ENCODE assay signal across 23 cellular contexts in the genomic region with DNA sequence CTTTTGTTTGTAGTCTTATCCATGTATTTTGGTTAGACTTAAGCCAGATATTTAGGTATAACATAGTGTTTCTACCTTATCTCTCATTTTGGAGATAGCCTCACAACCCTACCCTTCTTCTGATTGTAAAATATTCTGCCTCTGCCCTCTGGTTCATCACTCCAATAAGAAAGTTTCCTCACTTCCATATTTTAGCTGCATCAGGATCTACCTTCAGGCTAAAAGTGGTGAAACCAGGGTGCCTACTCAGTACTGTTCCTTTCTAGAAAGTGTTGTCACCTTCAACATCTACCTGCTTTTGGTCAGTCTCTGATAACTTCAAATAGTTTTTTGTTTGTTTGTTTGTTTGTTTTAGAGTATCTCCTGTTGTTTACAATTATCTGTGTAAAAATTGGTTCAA.
"Had no signal": no experiment of that assay in that cellular context is flagged by ENCODE, and none has a peak within 500 bp of the region (broad histone marks: within the 10 kb centered on the region; RNA-seq: fewer than 3 reads in every experiment).

No MANE protein-coding gene starts in this region.

- H3K9me3 Mint-ChIP-seq: memory B cell; mesothelial cell of epicardium; natural killer cell treated with Interleukin-12 subunit alpha and Interleukin-12 subunit beta and Interleukin-15 and Interleukin-18, amount 100 ng/mL, for 72 hours; stimulated activated memory B cell treated with anti-CD40 and anti-IgM and Interleukin-4, amounts not matched to agents 10 μg/mL and 1 μg/mL and 100 μg/mL, for 72 hours had no signal

- DNase-seq: dorsolateral prefrontal cortex; effector CD4-positive, alpha-beta T cell; head of caudate nucleus; hippocampal formation; left colon; mucosa of descending colon; naive B cell; pancreas; sigmoid colon; spleen; stimulated activated CD4-positive, alpha-beta T cell treated with anti-CD3 and anti-CD28 coated beads, Interleukin-4, amount 100 ng/mL, for 4 hours; stimulated activated naive CD8-positive, alpha-beta T cell treated with anti-CD3 and anti-CD28 coated beads, Interleukin-15, Interleukin-2, amounts not matched to agents 100 U/mL and 50 U/mL, for 24 hours; upper lobe of right lung; uterus had no signal

- H3K27ac Mint-ChIP-seq: memory B cell; mesothelial cell of epicardium; naive B cell; natural killer cell treated with Interleukin-12 subunit alpha and Interleukin-12 subunit beta and Interleukin-15 and Interleukin-18, amount 100 ng/mL, for 72 hours; stimulated activated memory B cell treated with anti-CD40 and anti-IgM and Interleukin-4, amounts not matched to agents 10 μg/mL and 1 μg/mL and 100 μg/mL, for 72 hours had no signal

- H3K36me3 Mint-ChIP-seq: memory B cell; mesothelial cell of epicardium; naive B cell; natural killer cell treated with Interleukin-12 subunit alpha and Interleukin-12 subunit beta and Interleukin-15 and Interleukin-18, amount 100 ng/mL, for 72 hours; stimulated activated memory B cell treated with anti-CD40 and anti-IgM and Interleukin-4, amounts not matched to agents 10 μg/mL and 1 μg/mL and 100 μg/mL, for 72 hours had no signal

- H3K4me1 ChIP-seq: pancreas, sigmoid colon, spleen, tibial nerve, upper lobe of right lung, uterus had no signal

- H3K4me3 Mint-ChIP-seq: memory B cell; mesothelial cell of epicardium; naive B cell; natural killer cell treated with Interleukin-12 subunit alpha and Interleukin-12 subunit beta and Interleukin-15 and Interleukin-18, amount 100 ng/mL, for 72 hours; neural crest cell; stimulated activated memory B cell treated with anti-CD40 and anti-IgM and Interleukin-4, amounts not matched to agents 10 μg/mL and 1 μg/mL and 100 μg/mL, for 72 hours had no signal

- H3K27me3 Mint-ChIP-seq: memory B cell; naive B cell; natural killer cell treated with Interleukin-12 subunit alpha and Interleukin-12 subunit beta and Interleukin-15 and Interleukin-18, amount 100 ng/mL, for 72 hours; stimulated activated memory B cell treated with anti-CD40 and anti-IgM and Interleukin-4, amounts not matched to agents 10 μg/mL and 1 μg/mL and 100 μg/mL, for 72 hours had no signal

- H3K27me3 ChIP-seq: neutrophil, pancreas, sigmoid colon, spleen, tibial nerve, upper lobe of right lung, uterus had no signal

- H3K4me1 Mint-ChIP-seq: memory B cell; naive B cell; stimulated activated memory B cell treated with anti-CD40 and anti-IgM and Interleukin-4, amounts not matched to agents 10 μg/mL and 1 μg/mL and 100 μg/mL, for 72 hours had no signal

- ATAC-seq: left colon; mucosa of descending colon; natural killer cell treated with Interleukin-12 subunit alpha and Interleukin-12 subunit beta and Interleukin-15 and Interleukin-18, amount 100 ng/mL, for 72 hours; pancreas; stimulated activated memory B cell treated with anti-CD40 and anti-IgM and Interleukin-4, amounts not matched to agents 10 μg/mL and 1 μg/mL and 100 μg/mL, for 72 hours; stimulated activated naive CD8-positive, alpha-beta T cell treated with anti-CD3 and anti-CD28 coated beads, Interleukin-15, Interleukin-2, amounts not matched to agents 100 U/mL and 50 U/mL, for 24 hours; upper lobe of right lung had no signal

- H3K4me3 ChIP-seq: dorsolateral prefrontal cortex, lung, mucosa of descending colon, pancreas, sigmoid colon, spleen, thoracic aorta, tibial nerve, upper lobe of right lung, uterus had no signal

- H3K36me3 ChIP-seq: neutrophil, pancreas, sigmoid colon, spleen, thoracic aorta, tibial nerve, upper lobe of right lung, uterus had no signal

- H3K27ac ChIP-seq: dorsolateral prefrontal cortex, neutrophil, pancreas, sigmoid colon, spleen, thoracic aorta, tibial nerve, upper lobe of right lung, uterus had no signal

- H3K9me3 ChIP-seq: mucosa of descending colon, neutrophil, pancreas, sigmoid colon, spleen, thoracic aorta, tibial nerve, upper lobe of right lung, uterus had no signal
